In genomic region chr17:34579017-34579946, GRCh38 we compare ENCODE assay signal across 8 cellular contexts. TPM values are rescaled to one million over a fixed set of nuclear protein-coding genes. Genes with fewer than 3 reads are reported as not detected.
DNase-seq lines count a peak whose midpoint lies in the region; ATAC-seq, FAIRE-seq and TF ChIP-seq lines count a peak whose summit lies in the region.

Gene TMEM132E, plus strand, starts transcription at chr17:34579582. Its CDS starts 1,495 bp downstream, at chr17:34581077.

- peaks cover 0 to 37% of the 10 kb centered on the region in 2 experiments; a peak in 3 of 5 replicates for H3K27me3 ChIP-seq in K562 (ENCODE audit: control insufficient read depth in 2 of 2, insufficient read depth in 2 of 2, low read length in 2 of 2)
- peaks cover 80 to 90% (median 86%) of the 10 kb centered on the region in 3 donors for H3K27me3 ChIP-seq in skeletal muscle tissue (ENCODE audit: control insufficient read depth in 3 of 3, insufficient read depth in 3 of 3, low read length in 3 of 3)

- TF ChIP-seq RAD21 in K562 (CRISPR knock-in tag; conservative IDR thresholded peaks at IDR 0.05 in 1 of 2, IDR thresholded peaks at IDR 0.05 in 1 of 2) = no peak

- no peak within 1 kb of the TSS for H3K4me2 ChIP-seq in K562 (ENCODE audit: insufficient read depth, low read length)

- H3K9ac ChIP-seq in K562 (ENCODE audit: insufficient read depth in 1 of 2, low read depth in 2 of 2, low read length in 2 of 2) (no peak within 1 kb of the TSS), skeletal muscle tissue (ENCODE audit: low read depth in 1 of 3, low read length in 3 of 3) (peak within 1 kb of the TSS in 1 of 3 donors; percentile 62)

- in situ Hi-C loops in K562 (cut with MboI) = no loop called here

- TF ChIP-seq POLR2A in K562 (conservative IDR thresholded peaks at IDR 0.05) = no peak

- intact Hi-C loops in K562 (cut with micrococcal nuclease) = no loop called here

- no peaks in the 10 kb centered on the region for H3K36me3 ChIP-seq in K562 (ENCODE audit: control insufficient read depth, insufficient read depth, low read length)
- H3K36me3 ChIP-seq in skeletal muscle tissue (ENCODE audit: control insufficient read depth in 3 of 3, insufficient read depth in 3 of 3, low read length in 3 of 3) = no peaks in the 10 kb centered on the region

- no TSS peak for BruUV-seq in K562 (replicated peaks; lab: Mats Ljungman, UMichigan)

- CTCF ChIA-PET in K562 (lab: Yijun Ruan, JAX; ENCODE audit: low intra/inter-chr PET ratio) = no interaction called here

- H3K9me1 ChIP-seq in K562 (ENCODE audit: control insufficient read depth, insufficient read depth, low read length) = no peaks in the 10 kb centered on the region

- no peak within 1 kb of the TSS for H2AFZ ChIP-seq in K562 (ENCODE audit: low read depth, low read length)

- H3K9me3 ChIP-seq in K562 (replicated peaks; ENCODE audit: control insufficient read depth, insufficient read depth, low read depth, low read length) (no peaks in the 10 kb centered on the region), skeletal muscle tissue (ENCODE audit: control insufficient read depth in 3 of 3, low read length in 3 of 3) (no peaks in the 10 kb centered on the region)

- TF ChIP-seq EP300 in K562 (IDR thresholded peaks at IDR 0.05; ENCODE audit: low read length) = no peak

- FAIRE-seq in K562 (lab: Jason Lieb, UNC) = no peak

- H3K4me3 ChIP-seq in K562 = no peak within 1 kb of the TSS
- H3K4me3 ChIP-seq in skeletal muscle tissue (ENCODE audit: low read length in 3 of 3) = peak within 1 kb of the TSS; percentile 58 to 66 (median 59)

- DNase-seq in D341Med (ENCODE audit: low spot score) = peak; percentile 78
- DNase-seq in NCI-H1930 (lab: John Stamatoyannopoulos, UW) = peak; percentile 39 to 47
- DNase-seq in K562 (ENCODE audit: extremely low read depth in 1 of 4, low spot score in 3 of 4) = no peak
- peak; percentile 76 for DNase-seq in inferior parietal cortex (ENCODE audit: extremely low spot score)

- H3K4me1 ChIP-seq in K562 (replicated peaks in 1 of 2; ENCODE audit: control insufficient read depth in 2 of 2, insufficient read depth in 2 of 2, low read length in 2 of 2) (peaks cover 0 to 21% of the 10 kb centered on the region in 2 experiments; a peak in 2 of 5 replicates), skeletal muscle tissue (ENCODE audit: control insufficient read depth in 3 of 3, insufficient read depth in 3 of 3, low read length in 3 of 3) (peaks cover 18 to 34% (median 26%) of the 10 kb centered on the region in 3 donors)

- H3K79me2 ChIP-seq in K562 (ENCODE audit: control insufficient read depth, insufficient read depth, low read length) = no peaks in the 10 kb centered on the region

- WGBS in K562 (ENCODE audit: insufficient coverage, low coverage, missing lambda C conversion rate) = 47% methylated on average over 32 of the region's 101 CpGs

- POLR2A ChIA-PET in K562 (lab: Yijun Ruan, JAX) = interaction anchor here (0.5 to 0.9 kb wide), 3 partner anchors 11 to 125 kb away, joined by 3 to 5 read pairs (median 3); no protein-coding TSS in a partner anchor

- TF ChIP-seq CTCF in K562 (IDR thresholded peaks at IDR 0.05 in 2 of 3, conservative IDR thresholded peaks at IDR 0.05 in 1 of 3; ENCODE audit: insufficient read depth in 2 of 3, low read depth in 1 of 3, low read length in 3 of 3) = no peak

- H3K27ac ChIP-seq in K562 (ENCODE audit: extremely low read depth, low read depth, low read length) = no peak within 1 kb of the TSS
- H3K27ac ChIP-seq in skeletal muscle tissue (ENCODE audit: low read depth, low read length) = no peak within 1 kb of the TSS

- ATAC-seq in K562 (no peak), esophagus mucosa (no peak), HG02571 (IDR thresholded peaks at IDR 0.05; ENCODE audit: unreplicated experiment) (no peak)
- ATAC-seq in activated CD4-positive, CD25-positive, alpha-beta regulatory T cell treated with anti-CD3 and anti-CD28 coated beads, Interleukin-2, amount 50 U/mL, for 24 hours = no peak

- peaks cover 9% of the 10 kb centered on the region; the same call in 1 of the 2 replicates for H4K20me1 ChIP-seq in K562 (replicated peaks; ENCODE audit: control insufficient read depth, insufficient read depth, low read length)

TF ChIP-seq in K562, 482 proteins besides CTCF, POLR2A, EP300 and RAD21:
- no peak for TF ChIP-seq MBD2 (IDR thresholded peaks at IDR 0.05; ENCODE audit: borderline replicate concordance, low read depth)
- 0 out of 2 replicates have a peak, but pooled peaks have one; percentile 32 for TF ChIP-seq USF2 (CRISPR knock-in tag; IDR thresholded peaks at IDR 0.05)

RNA-seq across cellular contexts. Expression of gene TMEM132E, which starts in this region (rescaled TPM):
- not detected in 2 replicates for total RNA-seq in K562 (2011; cell fraction: chromatin; rRNA removed; ENCODE audit: low replicate concordance)
- total RNA-seq in K562 (2011; cell fraction: nucleolus; rRNA removed) = not detected in 2 replicates
- total RNA-seq in K562 (2011; cell fraction: nucleoplasm; rRNA removed) = not detected in 2 replicates
- total RNA-seq in K562 (2014; rRNA removed) = not detected in 2 replicates
- total RNA-seq in K562 (2014; rRNA removed; fragmentation: Illumina TruSeq; extraction: Trizol) = not detected in 2 replicates
- total RNA-seq in K562 (2015; rRNA removed; fragmentation: Illumina TruSeq; extraction: Trizol) = not detected in 2 replicates
- not detected in 2 replicates for total RNA-seq in K562 (2021)
- polyA plus RNA-seq in K562 (2011; rRNA removed) = not detected in 2 replicates
- not detected in 2 replicates for polyA plus RNA-seq in K562 (2011; cell fraction: cytosol; rRNA removed)
- polyA plus RNA-seq in K562 (2011; cell fraction: nucleus; rRNA removed) = not detected in 2 replicates
- polyA plus RNA-seq in K562 (2012) = not detected in 2 replicates
- not detected in 2 replicates for polyA plus RNA-seq in K562 (2014; fragmentation: Illumina TruSeq; extraction: Trizol)
- not detected for polyA plus RNA-seq in K562 (2014; fragmentation: Nextera tagmentation; extraction: Ambion mirVana)
- polyA plus RNA-seq in K562 (2014; rRNA removed) = not detected in 2 replicates
- polyA minus RNA-seq in K562 (2011; rRNA and poly(A)+ RNA removed) = not detected in 2 replicates
- polyA minus RNA-seq in K562 (2011; cell fraction: cytosol; rRNA and poly(A)+ RNA removed) = not detected in 2 replicates
- polyA minus RNA-seq in K562 (2011; cell fraction: nucleus; rRNA and poly(A)+ RNA removed) = not detected in 2 replicates
- 0.52 TPM for total RNA-seq in skeletal muscle tissue
- not detected for total RNA-seq in esophagus mucosa

Comparison
In these comparisons a context has a peak if more than half of its experiments do, and no peak if none do; other contexts are left out.
1. DNase-seq: peak in D341Med (single experiment), NCI-H1930 (2 of 2) and inferior parietal cortex (single experiment); none in K562 (0 of 4).